In the genomic region with DNA sequence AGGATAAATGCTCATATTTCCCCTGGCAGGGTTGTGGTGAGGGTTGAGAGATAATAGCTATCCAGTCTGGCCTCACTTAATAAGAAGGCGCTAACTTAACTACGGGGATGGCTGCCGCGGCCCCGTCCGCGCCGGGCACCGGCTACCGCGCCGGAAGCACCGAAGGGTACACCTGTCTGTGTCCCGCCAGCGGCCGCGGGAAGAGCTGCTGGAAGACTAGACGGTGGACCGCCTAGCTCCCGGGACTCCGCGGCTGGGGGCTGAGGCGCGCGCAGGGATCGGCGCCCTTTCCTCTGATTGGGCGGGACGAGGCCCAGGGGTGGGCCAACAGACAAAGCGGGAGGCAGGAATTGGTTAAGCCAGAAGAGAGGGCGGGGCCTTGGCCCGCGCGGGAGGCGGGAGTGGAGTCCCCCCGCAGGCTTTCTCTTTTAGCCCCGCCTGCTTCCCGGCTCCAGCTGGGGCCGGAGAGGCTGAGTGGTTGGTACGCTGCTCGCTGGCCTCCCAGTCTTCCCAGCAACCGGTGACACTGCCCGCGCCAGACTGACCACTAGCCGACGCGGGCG, we compare ENCODE assay signal across 1 cellular context.
TF ChIP-seq lines count a peak whose summit lies in the region.

A gene (plus strand): TSS at position 431 of the 563 bp plus-strand sequence. CDS start 9,051 bp downstream, outside the sequence.

TF ChIP-seq in K562, 482 proteins besides CTCF, POLR2A, EP300 and RAD21 (continued from another document and continues in another):
- TF ChIP-seq, protein P1, sequence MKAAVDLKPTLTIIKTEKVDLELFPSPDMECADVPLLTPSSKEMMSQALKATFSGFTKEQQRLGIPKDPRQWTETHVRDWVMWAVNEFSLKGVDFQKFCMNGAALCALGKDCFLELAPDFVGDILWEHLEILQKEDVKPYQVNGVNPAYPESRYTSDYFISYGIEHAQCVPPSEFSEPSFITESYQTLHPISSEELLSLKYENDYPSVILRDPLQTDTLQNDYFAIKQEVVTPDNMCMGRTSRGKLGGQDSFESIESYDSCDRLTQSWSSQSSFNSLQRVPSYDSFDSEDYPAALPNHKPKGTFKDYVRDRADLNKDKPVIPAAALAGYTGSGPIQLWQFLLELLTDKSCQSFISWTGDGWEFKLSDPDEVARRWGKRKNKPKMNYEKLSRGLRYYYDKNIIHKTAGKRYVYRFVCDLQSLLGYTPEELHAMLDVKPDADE (conservative IDR thresholded peaks at IDR 0.05; ENCODE audit: control insufficient read depth, low read depth, low read length): no peak; the same call in 1 of the 2 replicates
- TF ChIP-seq FOXJ3 (CRISPR knock-in tag; IDR thresholded peaks at IDR 0.05) (no peak), ZNF668 (CRISPR knock-in tag; IDR thresholded peaks at IDR 0.05) (no peak), KLF6 (CRISPR knock-in tag; IDR thresholded peaks at IDR 0.05; ENCODE audit: borderline replicate concordance) (no peak), ARHGAP35 (IDR thresholded peaks at IDR 0.05; ENCODE audit: partially characterized antibody) (no peak), PTBP1 (IDR thresholded peaks at IDR 0.05; ENCODE audit: low read depth, low read length) (no peak), SLC30A9 (CRISPR knock-in tag; IDR thresholded peaks at IDR 0.05) (no peak), HNRNPK (IDR thresholded peaks at IDR 0.05; ENCODE audit: low read depth, low read length, poor library complexity, severe bottlenecking) (peak; percentile 17), ZNF311 (CRISPR knock-in tag; IDR thresholded peaks at IDR 0.05) (no peak), ZEB2 (IDR thresholded peaks at IDR 0.05) (peak; percentile 45; the same call in 1 of the 2 replicates), TEAD1 (CRISPR knock-in tag; IDR thresholded peaks at IDR 0.05) (0 out of 4 replicates have a peak, but pooled peaks of 1 of the 2 experiments have one; percentile 25), ILK (tag; IDR thresholded peaks at IDR 0.05; ENCODE audit: borderline replicate concordance, low read depth) (no peak), ZFP36 (IDR thresholded peaks at IDR 0.05; ENCODE audit: low read depth, low read length, partially characterized antibody) (no peak), PHB2 (IDR thresholded peaks at IDR 0.05; ENCODE audit: low read depth) (no peak), ELF1 (tag; IDR thresholded peaks at IDR 0.05) (0 out of 2 replicates have a peak, but pooled peaks have one; percentile 11), SNRNP70 (optimal IDR thresholded peaks at IDR 0.05; ENCODE audit: low read depth, low read length) (no peak), ZNF347 (CRISPR knock-in tag; IDR thresholded peaks at IDR 0.05; ENCODE audit: low read depth) (no peak), CBFA2T3 (IDR thresholded peaks at IDR 0.05) (no peak), SRSF1 (IDR thresholded peaks at IDR 0.05; ENCODE audit: low read depth, low read length) (no peak), PRMT5 (CRISPR knock-in tag; IDR thresholded peaks at IDR 0.05) (no peak), HEY1 (CRISPR knock-in tag; IDR thresholded peaks at IDR 0.05; ENCODE audit: borderline replicate concordance) (no peak), CREM (IDR thresholded peaks at IDR 0.05; ENCODE audit: low read depth) (peak; percentile 94), HDAC2 (IDR thresholded peaks at IDR 0.05) (no peak), HMGN3 (IDR thresholded peaks at IDR 0.05; ENCODE audit: borderline replicate concordance, extremely low read depth, insufficient read length, low read depth, low read length) (peak; percentile 70)
- TF ChIP-seq, protein P2, sequence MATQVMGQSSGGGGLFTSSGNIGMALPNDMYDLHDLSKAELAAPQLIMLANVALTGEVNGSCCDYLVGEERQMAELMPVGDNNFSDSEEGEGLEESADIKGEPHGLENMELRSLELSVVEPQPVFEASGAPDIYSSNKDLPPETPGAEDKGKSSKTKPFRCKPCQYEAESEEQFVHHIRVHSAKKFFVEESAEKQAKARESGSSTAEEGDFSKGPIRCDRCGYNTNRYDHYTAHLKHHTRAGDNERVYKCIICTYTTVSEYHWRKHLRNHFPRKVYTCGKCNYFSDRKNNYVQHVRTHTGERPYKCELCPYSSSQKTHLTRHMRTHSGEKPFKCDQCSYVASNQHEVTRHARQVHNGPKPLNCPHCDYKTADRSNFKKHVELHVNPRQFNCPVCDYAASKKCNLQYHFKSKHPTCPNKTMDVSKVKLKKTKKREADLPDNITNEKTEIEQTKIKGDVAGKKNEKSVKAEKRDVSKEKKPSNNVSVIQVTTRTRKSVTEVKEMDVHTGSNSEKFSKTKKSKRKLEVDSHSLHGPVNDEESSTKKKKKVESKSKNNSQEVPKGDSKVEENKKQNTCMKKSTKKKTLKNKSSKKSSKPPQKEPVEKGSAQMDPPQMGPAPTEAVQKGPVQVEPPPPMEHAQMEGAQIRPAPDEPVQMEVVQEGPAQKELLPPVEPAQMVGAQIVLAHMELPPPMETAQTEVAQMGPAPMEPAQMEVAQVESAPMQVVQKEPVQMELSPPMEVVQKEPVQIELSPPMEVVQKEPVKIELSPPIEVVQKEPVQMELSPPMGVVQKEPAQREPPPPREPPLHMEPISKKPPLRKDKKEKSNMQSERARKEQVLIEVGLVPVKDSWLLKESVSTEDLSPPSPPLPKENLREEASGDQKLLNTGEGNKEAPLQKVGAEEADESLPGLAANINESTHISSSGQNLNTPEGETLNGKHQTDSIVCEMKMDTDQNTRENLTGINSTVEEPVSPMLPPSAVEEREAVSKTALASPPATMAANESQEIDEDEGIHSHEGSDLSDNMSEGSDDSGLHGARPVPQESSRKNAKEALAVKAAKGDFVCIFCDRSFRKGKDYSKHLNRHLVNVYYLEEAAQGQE (CRISPR knock-in tag; IDR thresholded peaks at IDR 0.05; ENCODE audit: low read depth): 0 out of 2 replicates have a peak, but pooled peaks have one; percentile 59
- TF ChIP-seq, protein P3, sequence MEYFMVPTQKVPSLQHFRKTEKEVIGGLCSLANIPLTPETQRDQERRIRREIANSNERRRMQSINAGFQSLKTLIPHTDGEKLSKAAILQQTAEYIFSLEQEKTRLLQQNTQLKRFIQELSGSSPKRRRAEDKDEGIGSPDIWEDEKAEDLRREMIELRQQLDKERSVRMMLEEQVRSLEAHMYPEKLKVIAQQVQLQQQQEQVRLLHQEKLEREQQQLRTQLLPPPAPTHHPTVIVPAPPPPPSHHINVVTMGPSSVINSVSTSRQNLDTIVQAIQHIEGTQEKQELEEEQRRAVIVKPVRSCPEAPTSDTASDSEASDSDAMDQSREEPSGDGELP (CRISPR knock-in tag; IDR thresholded peaks at IDR 0.05; ENCODE audit: borderline replicate concordance): peak; percentile 98
- TF ChIP-seq, protein P4, sequence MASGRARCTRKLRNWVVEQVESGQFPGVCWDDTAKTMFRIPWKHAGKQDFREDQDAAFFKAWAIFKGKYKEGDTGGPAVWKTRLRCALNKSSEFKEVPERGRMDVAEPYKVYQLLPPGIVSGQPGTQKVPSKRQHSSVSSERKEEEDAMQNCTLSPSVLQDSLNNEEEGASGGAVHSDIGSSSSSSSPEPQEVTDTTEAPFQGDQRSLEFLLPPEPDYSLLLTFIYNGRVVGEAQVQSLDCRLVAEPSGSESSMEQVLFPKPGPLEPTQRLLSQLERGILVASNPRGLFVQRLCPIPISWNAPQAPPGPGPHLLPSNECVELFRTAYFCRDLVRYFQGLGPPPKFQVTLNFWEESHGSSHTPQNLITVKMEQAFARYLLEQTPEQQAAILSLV (tag; IDR thresholded peaks at IDR 0.05): no peak
- TF ChIP-seq, protein P5, sequence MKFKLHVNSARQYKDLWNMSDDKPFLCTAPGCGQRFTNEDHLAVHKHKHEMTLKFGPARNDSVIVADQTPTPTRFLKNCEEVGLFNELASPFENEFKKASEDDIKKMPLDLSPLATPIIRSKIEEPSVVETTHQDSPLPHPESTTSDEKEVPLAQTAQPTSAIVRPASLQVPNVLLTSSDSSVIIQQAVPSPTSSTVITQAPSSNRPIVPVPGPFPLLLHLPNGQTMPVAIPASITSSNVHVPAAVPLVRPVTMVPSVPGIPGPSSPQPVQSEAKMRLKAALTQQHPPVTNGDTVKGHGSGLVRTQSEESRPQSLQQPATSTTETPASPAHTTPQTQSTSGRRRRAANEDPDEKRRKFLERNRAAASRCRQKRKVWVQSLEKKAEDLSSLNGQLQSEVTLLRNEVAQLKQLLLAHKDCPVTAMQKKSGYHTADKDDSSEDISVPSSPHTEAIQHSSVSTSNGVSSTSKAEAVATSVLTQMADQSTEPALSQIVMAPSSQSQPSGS (CRISPR knock-in tag; IDR thresholded peaks at IDR 0.05): no peak
- TF ChIP-seq, protein P6, sequence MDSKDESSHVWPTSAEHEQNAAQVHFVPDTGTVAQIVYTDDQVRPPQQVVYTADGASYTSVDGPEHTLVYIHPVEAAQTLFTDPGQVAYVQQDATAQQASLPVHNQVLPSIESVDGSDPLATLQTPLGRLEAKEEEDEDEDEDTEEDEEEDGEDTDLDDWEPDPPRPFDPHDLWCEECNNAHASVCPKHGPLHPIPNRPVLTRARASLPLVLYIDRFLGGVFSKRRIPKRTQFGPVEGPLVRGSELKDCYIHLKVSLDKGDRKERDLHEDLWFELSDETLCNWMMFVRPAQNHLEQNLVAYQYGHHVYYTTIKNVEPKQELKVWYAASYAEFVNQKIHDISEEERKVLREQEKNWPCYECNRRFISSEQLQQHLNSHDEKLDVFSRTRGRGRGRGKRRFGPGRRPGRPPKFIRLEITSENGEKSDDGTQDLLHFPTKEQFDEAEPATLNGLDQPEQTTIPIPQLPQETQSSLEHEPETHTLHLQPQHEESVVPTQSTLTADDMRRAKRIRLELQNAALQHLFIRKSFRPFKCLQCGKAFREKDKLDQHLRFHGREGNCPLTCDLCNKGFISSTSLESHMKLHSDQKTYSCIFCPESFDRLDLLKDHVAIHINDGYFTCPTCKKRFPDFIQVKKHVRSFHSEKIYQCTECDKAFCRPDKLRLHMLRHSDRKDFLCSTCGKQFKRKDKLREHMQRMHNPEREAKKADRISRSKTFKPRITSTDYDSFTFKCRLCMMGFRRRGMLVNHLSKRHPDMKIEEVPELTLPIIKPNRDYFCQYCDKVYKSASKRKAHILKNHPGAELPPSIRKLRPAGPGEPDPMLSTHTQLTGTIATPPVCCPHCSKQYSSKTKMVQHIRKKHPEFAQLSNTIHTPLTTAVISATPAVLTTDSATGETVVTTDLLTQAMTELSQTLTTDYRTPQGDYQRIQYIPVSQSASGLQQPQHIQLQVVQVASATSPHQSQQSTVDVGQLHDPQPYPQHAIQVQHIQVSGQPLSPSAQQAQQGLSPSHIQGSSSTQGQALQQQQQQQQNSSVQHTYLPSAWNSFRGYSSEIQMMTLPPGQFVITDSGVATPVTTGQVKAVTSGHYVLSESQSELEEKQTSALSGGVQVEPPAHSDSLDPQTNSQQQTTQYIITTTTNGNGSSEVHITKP (IDR thresholded peaks at IDR 0.05; ENCODE audit: partially characterized antibody): no peak
- TF ChIP-seq, protein P7, sequence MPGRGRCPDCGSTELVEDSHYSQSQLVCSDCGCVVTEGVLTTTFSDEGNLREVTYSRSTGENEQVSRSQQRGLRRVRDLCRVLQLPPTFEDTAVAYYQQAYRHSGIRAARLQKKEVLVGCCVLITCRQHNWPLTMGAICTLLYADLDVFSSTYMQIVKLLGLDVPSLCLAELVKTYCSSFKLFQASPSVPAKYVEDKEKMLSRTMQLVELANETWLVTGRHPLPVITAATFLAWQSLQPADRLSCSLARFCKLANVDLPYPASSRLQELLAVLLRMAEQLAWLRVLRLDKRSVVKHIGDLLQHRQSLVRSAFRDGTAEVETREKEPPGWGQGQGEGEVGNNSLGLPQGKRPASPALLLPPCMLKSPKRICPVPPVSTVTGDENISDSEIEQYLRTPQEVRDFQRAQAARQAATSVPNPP (IDR thresholded peaks at IDR 0.05; ENCODE audit: borderline replicate concordance, insufficient read depth, insufficient read length): no peak
- TF ChIP-seq, protein P8, sequence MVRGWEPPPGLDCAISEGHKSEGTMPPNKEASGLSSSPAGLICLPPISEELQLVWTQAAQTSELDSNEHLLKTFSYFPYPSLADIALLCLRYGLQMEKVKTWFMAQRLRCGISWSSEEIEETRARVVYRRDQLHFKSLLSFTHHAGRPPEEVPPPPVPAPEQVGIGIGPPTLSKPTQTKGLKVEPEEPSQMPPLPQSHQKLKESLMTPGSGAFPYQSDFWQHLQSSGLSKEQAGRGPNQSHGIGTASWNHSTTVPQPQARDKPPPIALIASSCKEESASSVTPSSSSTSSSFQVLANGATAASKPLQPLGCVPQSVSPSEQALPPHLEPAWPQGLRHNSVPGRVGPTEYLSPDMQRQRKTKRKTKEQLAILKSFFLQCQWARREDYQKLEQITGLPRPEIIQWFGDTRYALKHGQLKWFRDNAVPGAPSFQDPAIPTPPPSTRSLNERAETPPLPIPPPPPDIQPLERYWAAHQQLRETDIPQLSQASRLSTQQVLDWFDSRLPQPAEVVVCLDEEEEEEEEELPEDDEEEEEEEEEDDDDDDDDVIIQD (CRISPR knock-in tag; IDR thresholded peaks at IDR 0.05): no peak
- TF ChIP-seq, protein P9, sequence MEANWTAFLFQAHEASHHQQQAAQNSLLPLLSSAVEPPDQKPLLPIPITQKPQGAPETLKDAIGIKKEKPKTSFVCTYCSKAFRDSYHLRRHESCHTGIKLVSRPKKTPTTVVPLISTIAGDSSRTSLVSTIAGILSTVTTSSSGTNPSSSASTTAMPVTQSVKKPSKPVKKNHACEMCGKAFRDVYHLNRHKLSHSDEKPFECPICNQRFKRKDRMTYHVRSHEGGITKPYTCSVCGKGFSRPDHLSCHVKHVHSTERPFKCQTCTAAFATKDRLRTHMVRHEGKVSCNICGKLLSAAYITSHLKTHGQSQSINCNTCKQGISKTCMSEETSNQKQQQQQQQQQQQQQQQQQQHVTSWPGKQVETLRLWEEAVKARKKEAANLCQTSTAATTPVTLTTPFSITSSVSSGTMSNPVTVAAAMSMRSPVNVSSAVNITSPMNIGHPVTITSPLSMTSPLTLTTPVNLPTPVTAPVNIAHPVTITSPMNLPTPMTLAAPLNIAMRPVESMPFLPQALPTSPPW (CRISPR knock-in tag; IDR thresholded peaks at IDR 0.05): peak; percentile 99
- TF ChIP-seq, protein P10, sequence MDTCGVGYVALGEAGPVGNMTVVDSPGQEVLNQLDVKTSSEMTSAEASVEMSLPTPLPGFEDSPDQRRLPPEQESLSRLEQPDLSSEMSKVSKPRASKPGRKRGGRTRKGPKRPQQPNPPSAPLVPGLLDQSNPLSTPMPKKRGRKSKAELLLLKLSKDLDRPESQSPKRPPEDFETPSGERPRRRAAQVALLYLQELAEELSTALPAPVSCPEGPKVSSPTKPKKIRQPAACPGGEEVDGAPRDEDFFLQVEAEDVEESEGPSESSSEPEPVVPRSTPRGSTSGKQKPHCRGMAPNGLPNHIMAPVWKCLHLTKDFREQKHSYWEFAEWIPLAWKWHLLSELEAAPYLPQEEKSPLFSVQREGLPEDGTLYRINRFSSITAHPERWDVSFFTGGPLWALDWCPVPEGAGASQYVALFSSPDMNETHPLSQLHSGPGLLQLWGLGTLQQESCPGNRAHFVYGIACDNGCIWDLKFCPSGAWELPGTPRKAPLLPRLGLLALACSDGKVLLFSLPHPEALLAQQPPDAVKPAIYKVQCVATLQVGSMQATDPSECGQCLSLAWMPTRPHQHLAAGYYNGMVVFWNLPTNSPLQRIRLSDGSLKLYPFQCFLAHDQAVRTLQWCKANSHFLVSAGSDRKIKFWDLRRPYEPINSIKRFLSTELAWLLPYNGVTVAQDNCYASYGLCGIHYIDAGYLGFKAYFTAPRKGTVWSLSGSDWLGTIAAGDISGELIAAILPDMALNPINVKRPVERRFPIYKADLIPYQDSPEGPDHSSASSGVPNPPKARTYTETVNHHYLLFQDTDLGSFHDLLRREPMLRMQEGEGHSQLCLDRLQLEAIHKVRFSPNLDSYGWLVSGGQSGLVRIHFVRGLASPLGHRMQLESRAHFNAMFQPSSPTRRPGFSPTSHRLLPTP (IDR thresholded peaks at IDR 0.05; ENCODE audit: borderline replicate concordance, extremely low read depth, insufficient read length): no peak
